25 cellular contexts compared by ENCODE assay signal in genomic region chr11:67522844-67523555, GRCh38. TPM values are rescaled to one million over a fixed set of nuclear protein-coding genes. Genes with fewer than 3 reads are reported as not detected.
"Had no signal": no experiment of that assay in that cellular context is flagged by ENCODE, and none has a peak within 500 bp of the region (broad histone marks: within the 10 kb centered on the region; RNA-seq: fewer than 3 reads in every experiment).

Gene CABP2 (minus strand): TSS chr11:67523446. CDS start chr11:67523326, 120 bp downstream.

- DNase-seq: effector memory CD4-positive, alpha-beta T cell; heart right ventricle; hypothalamus; mammary epithelial cell; naive thymus-derived CD8-positive, alpha-beta T cell; occipital lobe; retina; right lobe of liver; stimulated activated CD4-positive, alpha-beta T cell treated with anti-CD3 and anti-CD28 coated beads, Interleukin-1b, Interleukin-23, amount 100 ng/mL, for 48 hours; stimulated activated CD4-positive, alpha-beta T cell treated with anti-CD3 and anti-CD28 coated beads, Interleukin-4, amount 100 ng/mL, for 24 hours; stimulated activated naive CD4-positive, alpha-beta T cell; testis; upper lobe of right lung had no signal

- H3K4me3 ChIP-seq: heart right ventricle, mucosa of descending colon, prostate gland, right lobe of liver, testis, tibial nerve, upper lobe of right lung, vagina had no signal

- H3K27ac ChIP-seq: heart right ventricle, parathyroid adenoma, prostate gland, right lobe of liver, testis, tibial nerve, upper lobe of right lung, vagina had no signal

- H2AFZ ChIP-seq: parathyroid adenoma had no signal

- H3K4me3 Mint-ChIP-seq: naive thymus-derived CD8-positive, alpha-beta T cell; neural crest cell had no signal

- H3K27ac Mint-ChIP-seq: naive thymus-derived CD8-positive, alpha-beta T cell had no signal

- ATAC-seq: left lobe of liver; naive thymus-derived CD8-positive, alpha-beta T cell; upper lobe of right lung had no signal

- H3K9me3 Mint-ChIP-seq: naive thymus-derived CD8-positive, alpha-beta T cell had no signal

- H3K9me3 ChIP-seq: heart right ventricle, mucosa of descending colon, prostate gland, right lobe of liver, testis, tibial nerve, upper lobe of right lung, vagina had no signal

- H3K79me2 ChIP-seq: parathyroid adenoma had no signal

- H3K9ac ChIP-seq: parathyroid adenoma had no signal

- H3K27me3 ChIP-seq: right lobe of liver, testis, tibial nerve, upper lobe of right lung, vagina had no signal

- H3K4me1 Mint-ChIP-seq: naive thymus-derived CD8-positive, alpha-beta T cell had no signal

- H3K4me1 ChIP-seq: heart right ventricle, parathyroid adenoma, prostate gland, testis, tibial nerve, upper lobe of right lung, vagina had no signal

- H3K36me3 Mint-ChIP-seq: naive thymus-derived CD8-positive, alpha-beta T cell had no signal

- H3K36me3 ChIP-seq: heart right ventricle, prostate gland, right lobe of liver, tibial nerve, upper lobe of right lung, vagina had no signal

RNA-seq across cellular contexts. Expression of gene CABP2, which starts in this region (rescaled TPM):
- total RNA-seq: esophagus mucosa; fibroblast of lung; frontal cortex; glomerular endothelial cell; heart right ventricle; left lobe of liver; lower leg skin; mammary epithelial cell; mucosa of descending colon; naive thymus-derived CD8-positive, alpha-beta T cell; neural crest cell; occipital lobe; prostate gland; right lobe of liver; testis; tibial nerve; upper lobe of right lung; vagina had no signal
- polyA plus RNA-seq: fibroblast of lung; heart right ventricle; mammary epithelial cell; naive thymus-derived CD8-positive, alpha-beta T cell had no signal
